In genomic region chrX:115392031-115392430, GRCh38 we compare ENCODE assay signal across 30 cellular contexts.
"Had no signal": no experiment of that assay in that cellular context is flagged by ENCODE, and none has a peak within 500 bp of the region (broad histone marks: within the 10 kb centered on the region; RNA-seq: fewer than 3 reads in every experiment).

No MANE protein-coding gene starts in this region.

- ATAC-seq: activated CD4-positive, alpha-beta T cell treated with anti-CD3 and anti-CD28 coated beads for 36 hours; activated CD8-positive, alpha-beta memory T cell treated with anti-CD3 and anti-CD28 coated beads, Interleukin-2, amount 10 ng/mL, durations not matched to agents 7 days and 5 days; activated CD8-positive, alpha-beta T cell treated with anti-CD3 and anti-CD28 coated beads, Interleukin-2, amount 10 ng/mL, durations not matched to agents 7 days and 5 days; activated naive CD8-positive, alpha-beta T cell treated with anti-CD3 and anti-CD28 coated beads, Interleukin-2, amount 50 U/mL, for 24 hours; body of pancreas; esophagus mucosa had no signal

- DNase-seq: activated CD4-positive, alpha-beta memory T cell treated with anti-CD3 and anti-CD28 coated beads for 36 hours; activated CD4-positive, alpha-beta T cell treated with anti-CD3 and anti-CD28 coated beads for 36 hours; activated CD4-positive, alpha-beta T cell treated with anti-CD3 and anti-CD28 coated beads, Interleukin-2, amount 10 ng/mL, durations not matched to agents 24 days and 14 days; activated CD4-positive, CD25-positive, alpha-beta regulatory T cell; activated CD4-positive, CD25-positive, alpha-beta regulatory T cell treated with anti-CD3 and anti-CD28 coated beads, Interleukin-2, amount 50 U/mL, for 72 hours; activated CD8-positive, alpha-beta memory T cell treated with anti-CD3 and anti-CD28 coated beads, Interleukin-2, amount 10 ng/mL, durations not matched to agents 7 days and 5 days; activated CD8-positive, alpha-beta memory T cell treated with anti-CD3 and anti-CD28 coated beads, Interleukin-2, amount 50 U/mL, for 4 hours; activated CD8-positive, alpha-beta T cell treated with anti-CD3 and anti-CD28 coated beads, Interleukin-2, amount 10 ng/mL, durations not matched to agents 7 days and 5 days; activated effector memory CD4-positive, alpha-beta T cell treated with anti-CD3 and anti-CD28 coated beads, Interleukin-2, amount 50 U/mL, for 16 hours; activated naive CD4-positive, alpha-beta T cell treated with anti-CD3 and anti-CD28 coated beads for 36 hours; activated naive CD8-positive, alpha-beta T cell treated with anti-CD3 and anti-CD28 coated beads for 36 hours; activated naive CD8-positive, alpha-beta T cell treated with anti-CD3 and anti-CD28 coated beads, Interleukin-2, amount 50 U/mL, for 24 hours; activated T-cell treated with anti-CD3 and anti-CD28 coated beads, Interleukin-2, amount 50 U/mL, for 1 hour; activated T-cell treated with anti-CD3 and anti-CD28 coated beads, Interleukin-2, amount 50 U/mL, for 48 hours; adrenal gland; amygdala; aorta; body of pancreas; caudate nucleus; cortex of kidney; dermis blood vessel endothelial cell; effector CD8-positive, alpha-beta T cell; foreskin fibroblast; head of caudate nucleus; T-helper 2 cell had no signal

- H3K27ac ChIP-seq: adrenal gland, body of pancreas had no signal

- H3K9me3 ChIP-seq: adrenal gland, body of pancreas had no signal

- H3K4me1 ChIP-seq: adrenal gland, body of pancreas had no signal

- H3K4me3 ChIP-seq: adrenal gland, body of pancreas had no signal

- H3K27me3 ChIP-seq: body of pancreas had no signal

- FAIRE-seq: colon, endometrium, endothelial cell of umbilical vein, frontal cortex had no signal

- H3K36me3 ChIP-seq: adrenal gland had no signal
